ENCODE assay signal across 1 cellular context in the genomic region with DNA sequence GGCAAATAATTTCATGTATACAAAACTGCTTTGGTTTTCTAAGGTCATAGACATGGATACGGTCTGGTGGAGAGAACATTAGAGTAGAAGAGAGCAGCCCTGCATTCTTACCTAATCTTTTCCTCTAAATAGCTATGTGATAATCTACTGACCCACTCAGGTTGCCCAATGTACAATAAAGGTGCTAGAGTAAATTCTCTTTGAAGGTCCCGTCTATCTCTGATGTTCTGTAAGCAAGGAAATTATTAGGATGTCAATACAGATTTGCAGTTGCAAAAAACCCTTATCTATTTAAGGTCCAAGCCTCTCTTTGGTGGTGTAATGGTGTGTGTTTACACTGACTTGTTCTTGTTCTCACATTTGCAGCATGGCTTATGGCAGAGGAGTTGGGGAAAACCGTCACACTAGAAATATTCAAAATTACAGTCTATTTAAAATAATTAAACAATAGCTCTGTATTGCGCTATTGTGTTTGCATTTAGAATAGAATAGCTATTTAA.
TF ChIP-seq lines count a peak whose summit lies in the region.

No MANE protein-coding gene starts in this region.

TF ChIP-seq in HepG2, 621 proteins besides CTCF, POLR2A, EP300 and RAD21 (continued from another document and continues in another):
- TF ChIP-seq, protein P1, sequence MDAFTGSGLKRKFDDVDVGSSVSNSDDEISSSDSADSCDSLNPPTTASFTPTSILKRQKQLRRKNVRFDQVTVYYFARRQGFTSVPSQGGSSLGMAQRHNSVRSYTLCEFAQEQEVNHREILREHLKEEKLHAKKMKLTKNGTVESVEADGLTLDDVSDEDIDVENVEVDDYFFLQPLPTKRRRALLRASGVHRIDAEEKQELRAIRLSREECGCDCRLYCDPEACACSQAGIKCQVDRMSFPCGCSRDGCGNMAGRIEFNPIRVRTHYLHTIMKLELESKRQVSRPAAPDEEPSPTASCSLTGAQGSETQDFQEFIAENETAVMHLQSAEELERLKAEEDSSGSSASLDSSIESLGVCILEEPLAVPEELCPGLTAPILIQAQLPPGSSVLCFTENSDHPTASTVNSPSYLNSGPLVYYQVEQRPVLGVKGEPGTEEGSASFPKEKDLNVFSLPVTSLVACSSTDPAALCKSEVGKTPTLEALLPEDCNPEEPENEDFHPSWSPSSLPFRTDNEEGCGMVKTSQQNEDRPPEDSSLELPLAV (CRISPR knock-in tag; conservative IDR thresholded peaks at IDR 0.05; ENCODE audit: low read depth), result no peak
- TF ChIP-seq, protein P2, sequence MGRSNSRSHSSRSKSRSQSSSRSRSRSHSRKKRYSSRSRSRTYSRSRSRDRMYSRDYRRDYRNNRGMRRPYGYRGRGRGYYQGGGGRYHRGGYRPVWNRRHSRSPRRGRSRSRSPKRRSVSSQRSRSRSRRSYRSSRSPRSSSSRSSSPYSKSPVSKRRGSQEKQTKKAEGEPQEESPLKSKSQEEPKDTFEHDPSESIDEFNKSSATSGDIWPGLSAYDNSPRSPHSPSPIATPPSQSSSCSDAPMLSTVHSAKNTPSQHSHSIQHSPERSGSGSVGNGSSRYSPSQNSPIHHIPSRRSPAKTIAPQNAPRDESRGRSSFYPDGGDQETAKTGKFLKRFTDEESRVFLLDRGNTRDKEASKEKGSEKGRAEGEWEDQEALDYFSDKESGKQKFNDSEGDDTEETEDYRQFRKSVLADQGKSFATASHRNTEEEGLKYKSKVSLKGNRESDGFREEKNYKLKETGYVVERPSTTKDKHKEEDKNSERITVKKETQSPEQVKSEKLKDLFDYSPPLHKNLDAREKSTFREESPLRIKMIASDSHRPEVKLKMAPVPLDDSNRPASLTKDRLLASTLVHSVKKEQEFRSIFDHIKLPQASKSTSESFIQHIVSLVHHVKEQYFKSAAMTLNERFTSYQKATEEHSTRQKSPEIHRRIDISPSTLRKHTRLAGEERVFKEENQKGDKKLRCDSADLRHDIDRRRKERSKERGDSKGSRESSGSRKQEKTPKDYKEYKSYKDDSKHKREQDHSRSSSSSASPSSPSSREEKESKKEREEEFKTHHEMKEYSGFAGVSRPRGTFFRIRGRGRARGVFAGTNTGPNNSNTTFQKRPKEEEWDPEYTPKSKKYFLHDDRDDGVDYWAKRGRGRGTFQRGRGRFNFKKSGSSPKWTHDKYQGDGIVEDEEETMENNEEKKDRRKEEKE (IDR thresholded peaks at IDR 0.05), result no peak
- TF ChIP-seq, protein P3, sequence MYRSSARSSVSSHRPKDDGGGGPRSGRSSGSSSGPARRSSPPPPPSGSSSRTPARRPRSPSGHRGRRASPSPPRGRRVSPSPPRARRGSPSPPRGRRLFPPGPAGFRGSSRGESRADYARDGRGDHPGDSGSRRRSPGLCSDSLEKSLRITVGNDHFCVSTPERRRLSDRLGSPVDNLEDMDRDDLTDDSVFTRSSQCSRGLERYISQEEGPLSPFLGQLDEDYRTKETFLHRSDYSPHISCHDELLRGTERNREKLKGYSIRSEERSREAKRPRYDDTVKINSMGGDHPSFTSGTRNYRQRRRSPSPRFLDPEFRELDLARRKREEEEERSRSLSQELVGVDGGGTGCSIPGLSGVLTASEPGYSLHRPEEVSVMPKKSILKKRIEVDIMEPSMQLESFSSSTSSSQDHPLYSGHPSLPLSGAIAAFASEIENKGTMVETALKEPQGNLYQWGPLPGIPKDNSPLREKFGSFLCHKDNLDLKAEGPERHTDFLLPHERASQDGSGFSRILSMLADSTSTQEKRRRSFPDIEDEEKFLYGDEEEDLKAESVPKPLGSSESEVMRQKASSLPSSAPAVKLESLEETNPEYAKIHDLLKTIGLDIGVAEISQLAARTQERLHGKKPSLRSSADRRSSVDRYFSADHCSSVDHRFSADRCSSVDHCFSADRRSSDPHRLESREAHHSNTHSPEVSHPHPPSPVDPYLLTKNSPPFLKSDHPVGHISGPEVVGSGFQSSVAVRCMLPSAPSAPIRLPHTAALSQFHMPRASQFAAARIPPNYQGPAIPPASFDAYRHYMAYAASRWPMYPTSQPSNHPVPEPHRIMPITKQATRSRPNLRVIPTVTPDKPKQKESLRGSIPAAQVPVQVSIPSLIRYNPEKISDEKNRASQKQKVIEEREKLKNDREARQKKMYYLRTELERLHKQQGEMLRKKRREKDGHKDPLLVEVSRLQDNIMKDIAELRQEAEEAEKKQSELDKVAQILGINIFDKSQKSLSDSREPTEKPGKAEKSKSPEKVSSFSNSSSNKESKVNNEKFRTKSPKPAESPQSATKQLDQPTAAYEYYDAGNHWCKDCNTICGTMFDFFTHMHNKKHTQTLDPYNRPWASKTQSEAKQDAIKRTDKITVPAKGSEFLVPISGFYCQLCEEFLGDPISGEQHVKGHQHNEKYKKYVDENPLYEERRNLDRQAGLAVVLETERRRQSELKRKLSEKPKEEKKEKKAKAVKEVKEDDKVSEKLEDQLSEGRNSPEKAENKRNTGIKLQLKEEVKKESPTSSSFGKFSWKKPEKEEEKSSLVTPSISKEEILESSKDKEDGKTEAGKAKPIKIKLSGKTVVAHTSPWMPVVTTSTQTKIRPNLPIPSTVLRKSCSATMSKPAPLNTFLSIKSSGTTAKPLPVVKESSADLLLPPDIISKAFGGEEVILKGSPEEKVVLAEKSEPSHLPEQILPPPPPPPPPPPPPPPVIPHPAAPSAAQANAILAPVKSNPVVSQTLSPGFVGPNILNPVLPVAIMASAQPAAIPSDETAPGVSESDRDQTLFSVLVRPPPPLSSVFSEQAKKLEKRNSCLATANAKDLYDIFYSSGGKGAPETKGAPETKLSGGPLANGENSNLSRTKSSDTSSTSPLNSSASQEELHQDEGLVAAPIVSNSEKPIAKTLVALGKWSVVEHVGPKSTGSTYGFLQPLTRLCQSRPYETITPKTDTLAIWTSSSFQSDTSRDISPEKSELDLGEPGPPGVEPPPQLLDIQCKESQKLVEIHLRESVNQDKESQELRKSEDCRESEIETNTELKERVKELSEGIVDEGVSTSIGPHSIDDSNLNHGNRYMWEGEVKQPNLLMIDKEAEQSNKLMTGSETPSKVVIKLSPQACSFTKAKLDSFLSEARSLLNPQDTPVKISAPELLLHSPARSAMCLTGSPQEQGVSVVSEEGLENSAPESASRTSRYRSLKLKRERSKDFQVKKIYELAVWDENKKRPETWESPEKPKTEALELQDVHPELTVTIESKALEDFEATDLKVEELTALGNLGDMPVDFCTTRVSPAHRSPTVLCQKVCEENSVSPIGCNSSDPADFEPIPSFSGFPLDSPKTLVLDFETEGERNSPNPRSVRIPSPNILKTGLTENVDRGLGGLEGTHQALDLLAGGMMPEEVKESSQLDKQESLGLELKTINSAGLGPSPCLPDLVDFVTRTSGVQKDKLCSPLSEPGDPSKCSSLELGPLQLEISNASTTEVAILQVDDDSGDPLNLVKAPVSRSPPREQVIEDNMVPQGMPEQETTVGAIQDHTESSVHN (CRISPR knock-in tag; IDR thresholded peaks at IDR 0.05), result no peak
- TF ChIP-seq CHD4 (IDR thresholded peaks at IDR 0.05; ENCODE audit: borderline replicate concordance, low read length) (peak; percentile 70; the same call in 1 of the 2 replicates), ZNF496 (CRISPR knock-in tag; IDR thresholded peaks at IDR 0.05; ENCODE audit: insufficient replicate concordance) (no peak), ZNF761 (CRISPR knock-in tag; conservative IDR thresholded peaks at IDR 0.05) (0 out of 2 replicates have a peak, but pooled peaks have one; percentile 81), HNRNPL (IDR thresholded peaks at IDR 0.05; ENCODE audit: low read depth, low read length) (no peak), PLRG1 (conservative IDR thresholded peaks at IDR 0.05) (no peak), HNF4A (CRISPR knock-in tag; IDR thresholded peaks at IDR 0.05) (peak; percentile 96), ZBTB33 (CRISPR knock-in tag; IDR thresholded peaks at IDR 0.05) (0 out of 2 replicates have a peak, but pooled peaks have one; percentile 12), ZNF740 (CRISPR knock-in tag; IDR thresholded peaks at IDR 0.05) (0 out of 2 replicates have a peak, but pooled peaks have one; percentile 33), ZNF331 (CRISPR knock-in tag; IDR thresholded peaks at IDR 0.05) (peak; percentile 96), NFIC (IDR thresholded peaks at IDR 0.05; ENCODE audit: low read length) (peak; percentile 100), ISX (CRISPR knock-in tag; conservative IDR thresholded peaks at IDR 0.05) (no peak), ZNF883 (CRISPR knock-in tag; IDR thresholded peaks at IDR 0.05; ENCODE audit: not compliant biosample characterization) (no peak), ZBTB8A (CRISPR knock-in tag; IDR thresholded peaks at IDR 0.05; ENCODE audit: borderline replicate concordance, low read depth) (0 out of 2 replicates have a peak, but pooled peaks have one; percentile 74), FOXJ3 (CRISPR knock-in tag; IDR thresholded peaks at IDR 0.05; ENCODE audit: borderline replicate concordance) (peak; percentile 100), CEBPZ (IDR thresholded peaks at IDR 0.05; ENCODE audit: low read length) (no peak), SP5 (CRISPR knock-in tag; IDR thresholded peaks at IDR 0.05; ENCODE audit: borderline replicate concordance, low read depth) (peak; percentile 86), ZBTB4 (CRISPR knock-in tag; IDR thresholded peaks at IDR 0.05; ENCODE audit: borderline replicate concordance) (no peak), PTBP1 (IDR thresholded peaks at IDR 0.05; ENCODE audit: low read depth, low read length, poor library complexity, severe bottlenecking) (no peak), ZNF446 (CRISPR knock-in tag; IDR thresholded peaks at IDR 0.05) (no peak), TFAP4 (IDR thresholded peaks at IDR 0.05; ENCODE audit: borderline replicate concordance, low read depth) (peak; percentile 64; the same call in 1 of the 2 replicates), NFE2 (CRISPR knock-in tag; IDR thresholded peaks at IDR 0.05) (no peak), MAZ (IDR thresholded peaks at IDR 0.05; ENCODE audit: borderline replicate concordance, low read depth, low read length) (no peak), MAZ (CRISPR knock-in tag; IDR thresholded peaks at IDR 0.05; ENCODE audit: low read depth) (peak; percentile 54)
